Comparison of ENCODE assay signal across 8 cellular contexts in genomic region chr4:57110635-57111546, GRCh38. TPM values are rescaled to one million over a fixed set of nuclear protein-coding genes. Genes with fewer than 3 reads are reported as not detected.
DNase-seq lines count a peak whose midpoint lies in the region; ATAC-seq, FAIRE-seq and TF ChIP-seq lines count a peak whose summit lies in the region.

No MANE protein-coding gene starts in this region.

- BruUV-seq in Panc1 (replicated peaks; lab: Mats Ljungman, UMichigan), result no TSS peak

- H3K4me3 ChIP-seq in GM06990 (replicated peaks; ENCODE audit: low read depth, low read length) (peak overlapping the region; percentile 43), HEK293 (ENCODE audit: low read depth, low read length) (no peak overlapping the region; the same call in none of the 2 replicates), Panc1 (ENCODE audit: low read depth in 2 of 2, low read length in 2 of 2) (peak overlapping the region; percentile 27 to 42), bronchial epithelial cell (ENCODE audit: low read depth, low read length) (peak overlapping the region; percentile 87), iPS-18c (ENCODE audit: insufficient read depth, low read depth, low read length) (peak overlapping the region; percentile 64), sigmoid colon (peak overlapping the region; percentile 67 to 94 (median 76)), Karpas-422 (ENCODE audit: low read length) (no peak overlapping the region)

- no peak for TF ChIP-seq EP300 in sigmoid colon (IDR thresholded peaks at IDR 0.05)

- H3K27me3 ChIP-seq in GM06990 (replicated peaks; ENCODE audit: control insufficient read depth, insufficient read depth, low read length), result peaks cover 1% of the 10 kb centered on the region; the same call in 1 of the 2 replicates
- peaks cover 8% of the 10 kb centered on the region for H3K27me3 ChIP-seq in Panc1 (ENCODE audit: control insufficient read depth, insufficient read depth, low read length)
- no peaks in the 10 kb centered on the region for H3K27me3 ChIP-seq in bronchial epithelial cell (ENCODE audit: control insufficient read depth, insufficient read depth, low read length)
- no peaks in the 10 kb centered on the region for H3K27me3 ChIP-seq in sigmoid colon
- no peaks in the 10 kb centered on the region for H3K27me3 ChIP-seq in Karpas-422 (ENCODE audit: low read length)

- no peaks in the 10 kb centered on the region for H3K4me1 ChIP-seq in HEK293 (ENCODE audit: control insufficient read depth, insufficient read depth, low read length)
- no peaks in the 10 kb centered on the region for H3K4me1 ChIP-seq in Panc1 (ENCODE audit: control insufficient read depth, insufficient read depth, low read length)
- peaks cover 0 to 47% (median 33%) of the 10 kb centered on the region in 4 donors for H3K4me1 ChIP-seq in sigmoid colon
- no peaks in the 10 kb centered on the region for H3K4me1 ChIP-seq in Karpas-422 (ENCODE audit: low read length)

- TF ChIP-seq CTCF in GM06990 (IDR thresholded peaks at IDR 0.05; ENCODE audit: insufficient read depth, low read length, poor library complexity, severe bottlenecking) (no peak), HEK293 (tag by site-specific recombination; IDR thresholded peaks at IDR 0.05) (no peak), Panc1 (IDR thresholded peaks at IDR 0.05) (no peak), bronchial epithelial cell (IDR thresholded peaks at IDR 0.05; ENCODE audit: insufficient read depth, low read length, severe bottlenecking) (no peak), sigmoid colon (IDR thresholded peaks at IDR 0.05) (no peak)

- FAIRE-seq in bronchial epithelial cell (lab: Jason Lieb, UNC), result no peak

- H3K79me2 ChIP-seq in Karpas-422 (ENCODE audit: low read length), result no peaks in the 10 kb centered on the region

- intact Hi-C loops in Panc1 (cut with micrococcal nuclease; ENCODE audit: unreplicated experiment), result loop anchor here (10.0 kb wide), 1 partner anchor 1066 kb away; a partner anchor contains a TSS
- intact Hi-C loops in sigmoid colon (cut with DNase I), result loop anchor here (1.0 to 10.0 kb wide), 3 partner anchors 54 to 196 kb away; no protein-coding TSS in a partner anchor

- no peak overlapping the region for H2AFZ ChIP-seq in Karpas-422 (ENCODE audit: low read length)

- TF ChIP-seq POLR2A in sigmoid colon (IDR thresholded peaks at IDR 0.05), result peak; percentile 34 to 60

- H4K20me1 ChIP-seq in Karpas-422 (ENCODE audit: insufficient read depth, low read depth, low read length), result no peaks in the 10 kb centered on the region

- H3K27ac ChIP-seq in HEK293 (ENCODE audit: extremely low read depth, low read depth, low read length) (peak overlapping the region; percentile 69; the same call in 1 of the 2 replicates), Panc1 (ENCODE audit: low read length) (no peak overlapping the region), sigmoid colon (peak overlapping the region; percentile 95 to 98 (median 97)), Karpas-422 (ENCODE audit: low read length) (no peak overlapping the region)

- POLR2A ChIA-PET in HEK293 (lab: Yijun Ruan, JAX) (interaction anchor here (0.7 to 1.5 kb wide), 6 partner anchors 8 to 133 kb away, joined by 3 to 6 read pairs (median 5); partner anchors contain the start of gene NOA1), Panc1 (lab: Charles Lee) (interaction anchor here (0.7 kb wide), 1 partner anchor 891 kb away, joined by 4 read pairs; no protein-coding TSS in a partner anchor)

- no peaks in the 10 kb centered on the region for H3K36me3 ChIP-seq in GM06990 (ENCODE audit: control insufficient read depth, insufficient read depth, low read length)
- no peaks in the 10 kb centered on the region for H3K36me3 ChIP-seq in HEK293 (ENCODE audit: control insufficient read depth in 2 of 2, insufficient read depth in 1 of 2, low read length in 2 of 2)
- H3K36me3 ChIP-seq in Panc1 (ENCODE audit: control insufficient read depth, insufficient read depth, low read length), result no peaks in the 10 kb centered on the region
- no peaks in the 10 kb centered on the region for H3K36me3 ChIP-seq in bronchial epithelial cell (ENCODE audit: control insufficient read depth, insufficient read depth, low read length)
- H3K36me3 ChIP-seq in sigmoid colon, result no peaks in the 10 kb centered on the region
- no peaks in the 10 kb centered on the region for H3K36me3 ChIP-seq in Karpas-422 (ENCODE audit: insufficient read depth, low read length)

- ATAC-seq in Panc1, result peak; percentile 63

- H3K4me2 ChIP-seq in Karpas-422 (ENCODE audit: low read depth, low read length, poor library complexity, severe bottlenecking), result no peak overlapping the region

- DNase-seq in GM06990 (ENCODE audit: extremely low read depth, insufficient read length) (peak; percentile 12), Panc1 (ENCODE audit: low read depth, low spot score) (no peak), bronchial epithelial cell (ENCODE audit: low read depth) (peak; percentile 43), sigmoid colon (peak; percentile 82), GM19240 (ENCODE audit: insufficient read length, low spot score) (no peak), Karpas-422 (no peak)

- WGBS in sigmoid colon, 2 donors, result 8 to 17% methylated on average over 25 of the region's 25 CpGs

- H3K9me2 ChIP-seq in Karpas-422 (replicated peaks; ENCODE audit: insufficient read depth, low read length), result no peaks in the 10 kb centered on the region

- CTCF ChIA-PET in HEK293 (lab: Yijun Ruan, JAX), result interaction anchor here (3.2 kb wide), 1 partner anchor 53 kb away, joined by 14 read pairs; no protein-coding TSS in a partner anchor
- CTCF ChIA-PET in Panc1 (lab: Charles Lee), result no interaction called here

- H3K9me3 ChIP-seq in HEK293 (ENCODE audit: control insufficient read depth, insufficient read depth, low read depth, low read length), result no peaks in the 10 kb centered on the region
- no peaks in the 10 kb centered on the region for H3K9me3 ChIP-seq in Panc1 (ENCODE audit: control insufficient read depth, insufficient read depth, low read depth, low read length)
- H3K9me3 ChIP-seq in iPS-18c (ENCODE audit: control insufficient read depth, insufficient read depth, low read length), result no peaks in the 10 kb centered on the region
- no peaks in the 10 kb centered on the region for H3K9me3 ChIP-seq in sigmoid colon
- H3K9me3 ChIP-seq in Karpas-422 (ENCODE audit: low read length), result no peaks in the 10 kb centered on the region

- no peak overlapping the region for H3K9ac ChIP-seq in Karpas-422 (ENCODE audit: low read length)

- in situ Hi-C loops in Panc1 (cut with HindIII; ENCODE audit: low pct_unique_long_range_greater_than_20kb, low sequenced_read_pairs), result no loop called here

TF ChIP-seq in HEK293, 187 proteins besides CTCF, POLR2A, EP300 and RAD21 (continues in another document):
- no peak for TF ChIP-seq ZNF76 (tag by site-specific recombination; IDR thresholded peaks at IDR 0.05; ENCODE audit: borderline replicate concordance, low read depth)
- no peak for TF ChIP-seq REST (tag by site-specific recombination; IDR thresholded peaks at IDR 0.05)
- no peak for TF ChIP-seq ZXDB (tag by site-specific recombination; IDR thresholded peaks at IDR 0.05)
- no peak for TF ChIP-seq ZEB2 (tag by site-specific recombination; IDR thresholded peaks at IDR 0.05)
- TF ChIP-seq ZNF18 (tag by site-specific recombination; IDR thresholded peaks at IDR 0.05), result no peak
- TF ChIP-seq FEZF1 (tag by site-specific recombination; IDR thresholded peaks at IDR 0.05), result 0 out of 2 replicates have a peak, but pooled peaks have one; percentile 34
- TF ChIP-seq SCRT2 (tag by site-specific recombination; IDR thresholded peaks at IDR 0.05), result peak; percentile 59

RNA-seq across cellular contexts. Expression of gene IGFBP7, which starts 0.7 kb away (rescaled TPM):
- total RNA-seq in Panc1 (2021; ENCODE audit: unreplicated experiment) (9.5 TPM), bronchial epithelial cell (89.9 and 92.9 TPM in 2 replicates), sigmoid colon (100 to 1,000 TPM; 474 to 834 (median 779) TPM)
- polyA plus RNA-seq in Panc1 (2012; ENCODE audit: insufficient read length), result 4.8 TPM
- polyA plus RNA-seq in sigmoid colon, result 100 to 1,000 TPM in 1 of 3 donors, 10 to 100 TPM in 2; 29.8 to 199 (median 46.2) TPM
- total RNA-seq in Karpas-422 (2014; rRNA removed; shearing (Covaris generic); ENCODE audit: low replicate concordance), result not detected in 2 replicates

Comparison
In these comparisons a context has a peak if more than half of its experiments do, and no peak if none do; other contexts are left out.
1. DNase-seq: peak in GM06990 (single experiment), bronchial epithelial cell (single experiment) and sigmoid colon (single experiment); none in Panc1 (single experiment), GM19240 (single experiment) and Karpas-422 (single experiment).
2. H3K4me3 ChIP-seq: peak in GM06990 (single experiment), Panc1 (2 of 2), bronchial epithelial cell (single experiment), iPS-18c (single experiment) and sigmoid colon (4 of 4); none in HEK293 (single experiment) and Karpas-422 (single experiment).
3. H3K27ac ChIP-seq: peak in HEK293 (single experiment) and sigmoid colon (4 of 4); none in Panc1 (single experiment) and Karpas-422 (single experiment).
4. RNA of gene IGFBP7, which starts 0.7 kb away (total RNA-seq): 474 to 834 TPM in sigmoid colon, 89.9 to 92.9 TPM in bronchial epithelial cell and 9.5 TPM in Panc1 (single experiment); not detected in Karpas-422; every median in the first group is over 10 times any median in the second.